14 cellular contexts compared by ENCODE assay signal in genomic region chr17:8581002-8581658, GRCh38. TPM values are rescaled to one million over a fixed set of nuclear protein-coding genes. Genes with fewer than 3 reads are reported as not detected.
DNase-seq lines count a peak whose midpoint lies in the region; ATAC-seq and TF ChIP-seq lines count a peak whose summit lies in the region.
"Had no signal": no experiment of that assay in that cellular context is flagged by ENCODE, and none has a peak within 500 bp of the region (broad histone marks: within the 10 kb centered on the region; RNA-seq: fewer than 3 reads in every experiment).

No MANE protein-coding gene starts in this region.

- H3K36me3 Mint-ChIP-seq in activated CD8-positive, alpha-beta memory T cell treated with anti-CD3 and anti-CD28 coated beads, Interleukin-2, amount 10 ng/mL, durations not matched to agents 7 days and 5 days: no peaks in the 10 kb centered on the region
- H3K36me3 Mint-ChIP-seq in brain (peaks cover 53% of the 10 kb centered on the region), neural progenitor cell (peaks cover 21% of the 10 kb centered on the region)
- no peaks in the 10 kb centered on the region for H3K36me3 Mint-ChIP-seq in stimulated activated naive CD8-positive, alpha-beta T cell treated with anti-CD3 and anti-CD28 coated beads, Interleukin-15, Interleukin-2, amounts not matched to agents 100 ng/mL and 50 ng/mL, for 24 hours (ENCODE audit: low read depth)

- peaks cover 18% of the 10 kb centered on the region for H3K4me1 ChIP-seq in neural progenitor cell

- peak; percentile 36 for ATAC-seq in activated CD8-positive, alpha-beta memory T cell treated with anti-CD3 and anti-CD28 coated beads, Interleukin-2, amount 10 ng/mL, durations not matched to agents 7 days and 5 days
- ATAC-seq: activated T-cell treated with anti-CD3 and anti-CD28 coated beads, Interleukin-2, amount 50 U/mL, for 4 hours; HepG2; right cardiac atrium had no signal

- H3K79me2 ChIP-seq in neural progenitor cell (ENCODE audit: low read depth): peaks cover 88% of the 10 kb centered on the region

- H3K4me2 ChIP-seq in neural progenitor cell: no peak overlapping the region

- H3K9ac ChIP-seq in neural progenitor cell: no peak overlapping the region

- no peak overlapping the region for H2AFZ ChIP-seq in neural progenitor cell (replicated peaks)

- DNase-seq in activated CD8-positive, alpha-beta memory T cell treated with anti-CD3 and anti-CD28 coated beads, Interleukin-2, amount 10 ng/mL, durations not matched to agents 7 days and 5 days: peak; percentile 54
- DNase-seq in activated CD8-positive, alpha-beta memory T cell treated with anti-CD3 and anti-CD28 coated beads, Interleukin-2, amount 50 U/mL, for 48 hours: no peak
- peak; percentile 6 for DNase-seq in LHCN-M2 (ENCODE audit: low read depth)
- DNase-seq in NCI-H1930 (lab: John Stamatoyannopoulos, UW): no peak
- no peak for DNase-seq in H4 (ENCODE audit: low spot score)
- DNase-seq in neural progenitor cell (ENCODE audit: low spot score): no peak
- DNase-seq: activated T-cell treated with anti-CD3 and anti-CD28 coated beads, Interleukin-2, amount 50 U/mL, for 4 hours; caudate nucleus; DND-41; NCI-H187; right cardiac atrium had no signal

- H3K4me3 ChIP-seq in neural progenitor cell: no peak overlapping the region

- no peak overlapping the region for H3K4me3 Mint-ChIP-seq in activated CD8-positive, alpha-beta memory T cell treated with anti-CD3 and anti-CD28 coated beads, Interleukin-2, amount 10 ng/mL, durations not matched to agents 7 days and 5 days
- no peak overlapping the region for H3K4me3 Mint-ChIP-seq in brain
- no peak overlapping the region for H3K4me3 Mint-ChIP-seq in stimulated activated naive CD8-positive, alpha-beta T cell treated with anti-CD3 and anti-CD28 coated beads, Interleukin-15, Interleukin-2, amounts not matched to agents 100 ng/mL and 50 ng/mL, for 24 hours
- no peak overlapping the region for H3K4me3 Mint-ChIP-seq in neural progenitor cell
- H3K4me3 Mint-ChIP-seq: activated T-cell treated with anti-CD3 and anti-CD28 coated beads, Interleukin-2, amount 50 U/mL, for 4 hours had no signal

- no peak overlapping the region for H3K27ac ChIP-seq in neural progenitor cell

- H3K9me3 ChIP-seq in neural progenitor cell (ENCODE audit: low read depth): no peaks in the 10 kb centered on the region

- H3K27me3 Mint-ChIP-seq in activated CD8-positive, alpha-beta memory T cell treated with anti-CD3 and anti-CD28 coated beads, Interleukin-2, amount 10 ng/mL, durations not matched to agents 7 days and 5 days: no peaks in the 10 kb centered on the region
- no peaks in the 10 kb centered on the region for H3K27me3 Mint-ChIP-seq in brain
- H3K27me3 Mint-ChIP-seq in stimulated activated naive CD8-positive, alpha-beta T cell treated with anti-CD3 and anti-CD28 coated beads, Interleukin-15, Interleukin-2, amounts not matched to agents 100 ng/mL and 50 ng/mL, for 24 hours: no peaks in the 10 kb centered on the region
- no peaks in the 10 kb centered on the region for H3K27me3 Mint-ChIP-seq in neural progenitor cell (ENCODE audit: insufficient read depth, low read depth)

- no peak for TF ChIP-seq CTCF in brain (conservative IDR thresholded peaks at IDR 0.05)
- no peak for TF ChIP-seq CTCF in neural progenitor cell (IDR thresholded peaks at IDR 0.05)

- no peaks in the 10 kb centered on the region for H3K9me3 Mint-ChIP-seq in activated CD8-positive, alpha-beta memory T cell treated with anti-CD3 and anti-CD28 coated beads, Interleukin-2, amount 10 ng/mL, durations not matched to agents 7 days and 5 days (ENCODE audit: low read depth)
- no peaks in the 10 kb centered on the region for H3K9me3 Mint-ChIP-seq in brain
- H3K9me3 Mint-ChIP-seq in stimulated activated naive CD8-positive, alpha-beta T cell treated with anti-CD3 and anti-CD28 coated beads, Interleukin-15, Interleukin-2, amounts not matched to agents 100 ng/mL and 50 ng/mL, for 24 hours: no peaks in the 10 kb centered on the region
- H3K9me3 Mint-ChIP-seq in neural progenitor cell: no peaks in the 10 kb centered on the region
- H3K9me3 Mint-ChIP-seq: activated T-cell treated with anti-CD3 and anti-CD28 coated beads, Interleukin-2, amount 50 U/mL, for 4 hours had no signal

- H4K20me1 ChIP-seq in neural progenitor cell (ENCODE audit: low read depth): peaks cover 48% of the 10 kb centered on the region

- H3K4me1 Mint-ChIP-seq in activated CD8-positive, alpha-beta memory T cell treated with anti-CD3 and anti-CD28 coated beads, Interleukin-2, amount 10 ng/mL, durations not matched to agents 7 days and 5 days: peaks cover 21% of the 10 kb centered on the region
- peaks cover 26% of the 10 kb centered on the region for H3K4me1 Mint-ChIP-seq in brain
- H3K4me1 Mint-ChIP-seq in stimulated activated naive CD8-positive, alpha-beta T cell treated with anti-CD3 and anti-CD28 coated beads, Interleukin-15, Interleukin-2, amounts not matched to agents 100 ng/mL and 50 ng/mL, for 24 hours (ENCODE audit: low read depth): peaks cover 11% of the 10 kb centered on the region
- no peaks in the 10 kb centered on the region for H3K4me1 Mint-ChIP-seq in neural progenitor cell

- CTCF ChIA-PET in activated CD8-positive, alpha-beta memory T cell treated with anti-CD3 and anti-CD28 coated beads, Interleukin-2, amount 10 ng/mL, durations not matched to agents 7 days and 5 days (lab: Charles Lee): interaction anchor here (0.9 to 1.6 kb wide), 3 partner anchors 141 to 165 kb away, joined by 3 read pairs; no protein-coding TSS in a partner anchor

- H3K36me3 ChIP-seq in neural progenitor cell: peaks cover 11% of the 10 kb centered on the region

- H3K27ac Mint-ChIP-seq in activated CD8-positive, alpha-beta memory T cell treated with anti-CD3 and anti-CD28 coated beads, Interleukin-2, amount 10 ng/mL, durations not matched to agents 7 days and 5 days: peak overlapping the region; percentile 67
- H3K27ac Mint-ChIP-seq in brain: peak overlapping the region; percentile 35 to 96 (median 50)
- peak overlapping the region; percentile 36 for H3K27ac Mint-ChIP-seq in stimulated activated naive CD8-positive, alpha-beta T cell treated with anti-CD3 and anti-CD28 coated beads, Interleukin-15, Interleukin-2, amounts not matched to agents 100 ng/mL and 50 ng/mL, for 24 hours
- no peak overlapping the region for H3K27ac Mint-ChIP-seq in neural progenitor cell

- H3K27me3 ChIP-seq in neural progenitor cell: no peaks in the 10 kb centered on the region

- no peaks in the 10 kb centered on the region for H3F3A ChIP-seq in neural progenitor cell (ENCODE audit: low read depth)

RNA-seq across cellular contexts. Expression of gene MYH10, which starts 49.4 kb away (rescaled TPM):
- 10 to 100 TPM in 1 of 2 experiments, 1 to 10 TPM in 1; 8.1 to 30.4 TPM for total RNA-seq in activated CD8-positive, alpha-beta memory T cell treated with anti-CD3 and anti-CD28 coated beads, Interleukin-2, amount 10 ng/mL, durations not matched to agents 7 days and 5 days
- total RNA-seq in LHCN-M2 (2014; rRNA removed) (30.8 and 40.4 TPM in 2 replicates), neural progenitor cell (ENCODE audit: low replicate concordance) (160 and 213 TPM in 2 replicates)
- 20.9 TPM for polyA plus RNA-seq in LHCN-M2 (2012)
- 41.5 TPM for polyA plus RNA-seq in brain (ENCODE audit: insufficient read depth, low read depth, low replicate concordance)
- 20.2 and 21.1 TPM in 2 replicates for total RNA-seq in H4 (2014; rRNA removed; shearing (Covaris generic))

Comparison
In these comparisons a context has a peak if more than half of its experiments do, and no peak if none do; other contexts are left out.
1. DNase-seq: peak in activated CD8-positive, alpha-beta memory T cell treated with anti-CD3 and anti-CD28 coated beads, Interleukin-2, amount 10 ng/mL, durations not matched to agents 7 days and 5 days (single experiment) and LHCN-M2 (single experiment); none in activated CD8-positive, alpha-beta memory T cell treated with anti-CD3 and anti-CD28 coated beads, Interleukin-2, amount 50 U/mL, for 48 hours (single experiment), NCI-H1930 (0 of 2), H4 (single experiment) and neural progenitor cell (single experiment).